ENCODE assay signal across 7 cellular contexts in genomic region chr6:132812255-132812732, GRCh38. TPM values are rescaled to one million over a fixed set of nuclear protein-coding genes. Genes with fewer than 3 reads are reported as not detected.
DNase-seq lines count a peak whose midpoint lies in the region; TF ChIP-seq lines count a peak whose summit lies in the region.

No MANE protein-coding gene starts in this region.

- H3K4me1 Mint-ChIP-seq in dendritic cell treated with granulocyte-macrophage colony-stimulating factor and Interleukin-4, amounts not matched to agents 40 ng/mL and 50 ng/mL, for 4 days (ENCODE audit: low read depth) = peaks cover 33% of the 10 kb centered on the region
- peaks cover 42% of the 10 kb centered on the region for H3K4me1 Mint-ChIP-seq in neural crest cell

- H3K36me3 Mint-ChIP-seq in dendritic cell treated with granulocyte-macrophage colony-stimulating factor and Interleukin-4, amounts not matched to agents 40 ng/mL and 50 ng/mL, for 4 days (ENCODE audit: low read depth) = peaks cover 47% of the 10 kb centered on the region
- H3K36me3 Mint-ChIP-seq in neural crest cell (ENCODE audit: low read depth) = peaks cover 25% of the 10 kb centered on the region

- H3K4me3 Mint-ChIP-seq in dendritic cell treated with granulocyte-macrophage colony-stimulating factor and Interleukin-4, amounts not matched to agents 40 ng/mL and 50 ng/mL, for 4 days = peak overlapping the region; percentile 97
- peak overlapping the region; percentile 99 for H3K4me3 Mint-ChIP-seq in neural crest cell

- TF ChIP-seq CTCF in GM12864 (IDR thresholded peaks at IDR 0.05; ENCODE audit: low read depth, low read length, missing control alignments) (no peak), neural crest cell (conservative IDR thresholded peaks at IDR 0.05) (no peak)

- intact Hi-C loops in dendritic cell treated with granulocyte-macrophage colony-stimulating factor and Interleukin-4, amounts not matched to agents 40 ng/mL and 50 ng/mL, for 4 days (cut with micrococcal nuclease) = loop anchor here (2.0 kb wide), 1 partner anchor 13 kb away; the partner anchor contains the start of gene SLC18B1

- H3K27ac Mint-ChIP-seq in dendritic cell treated with granulocyte-macrophage colony-stimulating factor and Interleukin-4, amounts not matched to agents 40 ng/mL and 50 ng/mL, for 4 days = peak overlapping the region; percentile 99
- no peak overlapping the region for H3K27ac Mint-ChIP-seq in neural crest cell (ENCODE audit: unreplicated experiment)

- no peaks in the 10 kb centered on the region for H3K9me3 Mint-ChIP-seq in dendritic cell treated with granulocyte-macrophage colony-stimulating factor and Interleukin-4, amounts not matched to agents 40 ng/mL and 50 ng/mL, for 4 days
- no peaks in the 10 kb centered on the region for H3K9me3 Mint-ChIP-seq in neural crest cell

- DNase-seq in GM12864 (ENCODE audit: low read depth) (no peak), NCI-H69 (lab: John Stamatoyannopoulos, UW) (peak; percentile 33), neural crest cell (ENCODE audit: low read depth, low spot score) (no peak), NCI-H774 (lab: John Stamatoyannopoulos, UW) (no peak), mucosa of gallbladder (ENCODE audit: low spot score) (no peak)
- DNase-seq in activated effector memory CD4-positive, alpha-beta T cell treated with anti-CD3 and anti-CD28 coated beads, Interleukin-2, amount 50 U/mL, for 16 hours = no peak

- peak overlapping the region; percentile 98; the same call in 1 of the 2 replicates for H3K4me3 ChIP-seq in GM12864 (ENCODE audit: low read depth, low read length)

- H3K27me3 Mint-ChIP-seq in dendritic cell treated with granulocyte-macrophage colony-stimulating factor and Interleukin-4, amounts not matched to agents 40 ng/mL and 50 ng/mL, for 4 days = peaks cover 12% of the 10 kb centered on the region
- peaks cover 45% of the 10 kb centered on the region for H3K27me3 Mint-ChIP-seq in neural crest cell (ENCODE audit: low read depth)

RNA-seq across cellular contexts. Expression of gene RPS12, which starts 2.1 kb away (rescaled TPM):
- 1,164 and 1,167 TPM in 2 replicates for total RNA-seq in neural crest cell
- 638 TPM for total RNA-seq in mucosa of gallbladder

RNA-seq across cellular contexts. Expression of gene SLC18B1, which starts 13.9 kb away (rescaled TPM):
- total RNA-seq in neural crest cell = 18.4 and 18.8 TPM in 2 replicates
- 13.3 TPM for total RNA-seq in mucosa of gallbladder

RNA-seq across cellular contexts. Expression of gene VNN2, which starts 54.6 kb away (rescaled TPM):
- not detected in 2 replicates for total RNA-seq in neural crest cell
- total RNA-seq in mucosa of gallbladder = 3.4 TPM
